ENCODE assay signal across 25 cellular contexts in the genomic region with DNA sequence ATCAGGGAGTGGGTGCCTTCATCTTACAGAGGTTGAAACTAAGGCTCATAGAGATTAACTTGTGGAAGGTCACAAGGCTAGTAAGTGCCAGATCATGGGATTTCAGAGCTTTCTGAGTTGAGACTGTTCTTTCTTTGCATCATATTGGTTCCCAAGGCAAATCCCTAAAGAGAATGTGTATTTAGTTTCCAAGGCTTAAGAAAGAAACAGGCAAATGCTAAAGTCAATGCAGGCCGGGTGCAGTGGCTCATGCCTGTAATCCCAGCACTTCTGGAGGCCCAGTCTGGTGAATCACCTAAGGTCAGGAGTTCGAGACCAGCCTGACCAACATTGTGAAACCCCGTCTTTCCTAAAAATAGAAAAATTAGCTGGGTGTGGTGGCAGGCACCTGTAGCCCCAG. TPM values are rescaled to one million over a fixed set of nuclear protein-coding genes. Genes with fewer than 3 reads are reported as not detected.
DNase-seq lines count a peak whose midpoint lies in the region; ATAC-seq and TF ChIP-seq lines count a peak whose summit lies in the region.
"Had no signal": no experiment of that assay in that cellular context is flagged by ENCODE, and none has a peak within 500 bp of the region (broad histone marks: within the 10 kb centered on the region; RNA-seq: fewer than 3 reads in every experiment).

No MANE protein-coding gene starts in this region.

- H3K14ac ChIP-seq in IMR-90 (replicated peaks; ENCODE audit: low read depth, low read length) (no peak overlapping the region; the same call in 1 of the 2 replicates), mesenchymal stem cell (ENCODE audit: low read length in 2 of 2) (no peak overlapping the region)

- no peak overlapping the region for H2BK120ac ChIP-seq in IMR-90 (ENCODE audit: low read depth, low read length)
- no peak overlapping the region for H2BK120ac ChIP-seq in mesenchymal stem cell (ENCODE audit: low read depth, low read length)

- no peak for TF ChIP-seq RAD21 in IMR-90 (IDR thresholded peaks at IDR 0.05; ENCODE audit: low read length)

- BruUV-seq in IMR-90 (replicated peaks; lab: Mats Ljungman, UMichigan): no TSS peak

- peaks cover 27% of the 10 kb centered on the region for H3K36me3 Mint-ChIP-seq in WTC11
- H3K36me3 Mint-ChIP-seq: T-cell had no signal

- H3K4me2 ChIP-seq in IMR-90 (ENCODE audit: low read depth, low read length) (no peak overlapping the region), mesenchymal stem cell (ENCODE audit: low read length, poor library complexity, severe bottlenecking) (no peak overlapping the region)

- CTCF ChIA-PET in IMR-90 (lab: Yijun Ruan, JAX): no interaction called here
- CTCF ChIA-PET in WTC11 (lab: Charles Lee): no interaction called here

- H3K18ac ChIP-seq in IMR-90 (ENCODE audit: low read depth, low read length) (no peak overlapping the region), mesenchymal stem cell (ENCODE audit: low read depth in 1 of 2, low read length in 2 of 2) (no peak overlapping the region)

- DNase-seq in EL (peak; percentile 35), IMR-90 (peak; percentile 38), WTC11 (ENCODE audit: low spot score) (no peak), mesenchymal stem cell (peak; percentile 75), ureter (ENCODE audit: low spot score) (no peak)
- DNase-seq: activated effector memory CD4-positive, alpha-beta T cell treated with anti-CD3 and anti-CD28 coated beads, Interleukin-2, amount 50 U/mL, for 16 hours; activated naive CD8-positive, alpha-beta T cell treated with anti-CD3 and anti-CD28 coated beads, Interleukin-2, amount 10 ng/mL, durations not matched to agents 7 days and 5 days; DMS79 treated with DMSO at 0.1 percent for 48 hours; Karpas-422; left lung; naive thymus-derived CD4-positive, alpha-beta T cell; NCI-H1092 treated with DMSO at 0.1 percent for 48 hours; NCI-H2029 treated with DMSO at 0.1 percent for 48 hours; NCI-H446 treated with DMSO at 0.1 percent for 48 hours; occipital lobe; SHP77 treated with DMSO at 0.1 percent for 48 hours; spleen; stimulated activated CD4-positive, alpha-beta T cell treated with anti-CD3 and anti-CD28 coated beads, Interleukin-2, amount 100 ng/mL, for 48 hours; T-cell; uterus had no signal

- H2AK5ac ChIP-seq in IMR-90 (ENCODE audit: low read depth, low read length) (no peak overlapping the region), mesenchymal stem cell (ENCODE audit: low read length, severe bottlenecking) (no peak overlapping the region)

- ATAC-seq in IMR-90 (ENCODE audit: low read depth) (no peak), WTC11 (no peak), GM19328 (IDR thresholded peaks at IDR 0.05; ENCODE audit: unreplicated experiment) (no peak), GM21619 (IDR thresholded peaks at IDR 0.05; ENCODE audit: unreplicated experiment) (no peak), GM21381 (IDR thresholded peaks at IDR 0.05; ENCODE audit: unreplicated experiment) (no peak)
- ATAC-seq: left lung; naive thymus-derived CD4-positive, alpha-beta T cell; stimulated activated effector memory CD8-positive, alpha-beta T cell treated with anti-CD3 and anti-CD28 coated beads, Interleukin-12 subunit alpha, Interleukin-12 subunit beta, amount 100 ng/mL, for 72 hours; T-cell had no signal

- H3K27ac ChIP-seq in IMR-90 (ENCODE audit: insufficient read depth, low read length): no peak overlapping the region
- H3K27ac ChIP-seq in mesenchymal stem cell (ENCODE audit: low read length, poor library complexity, severe bottlenecking): no peak overlapping the region
- H3K27ac ChIP-seq: epithelial cell of prostate, left lung, spleen, uterus had no signal

- 0 out of 2 replicates have a peak, but pooled peaks cover 3% of the 10 kb centered on the region for H3K9me1 ChIP-seq in IMR-90 (ENCODE audit: insufficient read depth, low read length)

- no peaks in the 10 kb centered on the region for H4K20me1 ChIP-seq in IMR-90 (ENCODE audit: insufficient read depth, low read length)

- H3K9ac ChIP-seq in IMR-90 (ENCODE audit: low read depth, low read length) (no peak overlapping the region), mesenchymal stem cell (ENCODE audit: low read length) (no peak overlapping the region)

- H2BK15ac ChIP-seq in IMR-90 (ENCODE audit: low read depth, low read length): no peak overlapping the region
- no peak overlapping the region for H2BK15ac ChIP-seq in mesenchymal stem cell (ENCODE audit: low read depth, poor library complexity, severe bottlenecking)

- no peaks in the 10 kb centered on the region for H3K9me3 Mint-ChIP-seq in WTC11
- H3K9me3 Mint-ChIP-seq: activated naive CD8-positive, alpha-beta T cell treated with anti-CD3 and anti-CD28 coated beads, Interleukin-2, amount 10 ng/mL, durations not matched to agents 7 days and 5 days; naive thymus-derived CD4-positive, alpha-beta T cell; stimulated activated effector memory CD8-positive, alpha-beta T cell treated with anti-CD3 and anti-CD28 coated beads, Interleukin-12 subunit alpha, Interleukin-12 subunit beta, amount 100 ng/mL, for 72 hours; T-cell had no signal

- H3K27ac Mint-ChIP-seq in WTC11: peak overlapping the region; percentile 78; the same call in 1 of the 2 replicates
- H3K27ac Mint-ChIP-seq: activated naive CD8-positive, alpha-beta T cell treated with anti-CD3 and anti-CD28 coated beads, Interleukin-2, amount 10 ng/mL, durations not matched to agents 7 days and 5 days; naive thymus-derived CD4-positive, alpha-beta T cell; stimulated activated effector memory CD8-positive, alpha-beta T cell treated with anti-CD3 and anti-CD28 coated beads, Interleukin-12 subunit alpha, Interleukin-12 subunit beta, amount 100 ng/mL, for 72 hours; T-cell had no signal

- H3K23ac ChIP-seq in IMR-90 (ENCODE audit: low read depth, low read length): no peak overlapping the region
- no peak overlapping the region for H3K23ac ChIP-seq in mesenchymal stem cell (ENCODE audit: low read length in 2 of 2)

- H3K4me3 ChIP-seq in IMR-90 (ENCODE audit: insufficient read depth, low read depth, low read length) (no peak overlapping the region), mesenchymal stem cell (ENCODE audit: insufficient read depth in 1 of 2, low read depth in 1 of 2, low read length in 2 of 2) (no peak overlapping the region)
- H3K4me3 ChIP-seq: left lung, spleen, uterus had no signal

- H3K4me1 ChIP-seq in IMR-90 (ENCODE audit: control insufficient read depth, insufficient read depth, low read length): peaks cover 3% of the 10 kb centered on the region
- H3K4me1 ChIP-seq in mesenchymal stem cell (ENCODE audit: control insufficient read depth, insufficient read depth, low read depth, low read length): no peaks in the 10 kb centered on the region

- H3K27me3 ChIP-seq in IMR-90 (ENCODE audit: control insufficient read depth, insufficient read depth, low read length): no peaks in the 10 kb centered on the region
- H3K27me3 ChIP-seq in mesenchymal stem cell (ENCODE audit: control insufficient read depth in 1 of 2, insufficient read depth in 1 of 2, low read length in 2 of 2): no peaks in the 10 kb centered on the region
- H3K27me3 ChIP-seq: left lung, spleen, uterus had no signal

- WGBS in IMR-90 (ENCODE audit: extremely low coverage in 2 of 2, insufficient read length in 1 of 2), 2 experiments: no CpG with 5 or more reads among the region's 3 CpGs
- WGBS in mesenchymal stem cell: 90% methylated on average over 3 of the region's 3 CpGs

- H3K79me1 ChIP-seq in IMR-90 (ENCODE audit: low read depth in 1 of 2, low read length in 2 of 2) (peaks cover 12 to 22% of the 10 kb centered on the region in 2 experiments), mesenchymal stem cell (replicated peaks; ENCODE audit: low read length, poor library complexity, severe bottlenecking) (peaks cover 4% of the 10 kb centered on the region)

- no peak overlapping the region for H3K56ac ChIP-seq in IMR-90 (ENCODE audit: extremely low read depth, insufficient read depth, low read length)

- peak overlapping the region; percentile 27; the same call in 1 of the 2 replicates for H3K4ac ChIP-seq in IMR-90 (ENCODE audit: low read depth, low read length)
- H3K4ac ChIP-seq in mesenchymal stem cell (ENCODE audit: low read depth in 1 of 2, low read length in 2 of 2): no peak overlapping the region

- H2BK5ac ChIP-seq in IMR-90 (ENCODE audit: low read depth, low read length, poor library complexity, severe bottlenecking) (no peak overlapping the region), mesenchymal stem cell (ENCODE audit: low read depth, low read length, poor library complexity, severe bottlenecking) (no peak overlapping the region)

- H4K5ac ChIP-seq in IMR-90 (ENCODE audit: low read depth, low read length): no peak overlapping the region

- intact Hi-C loops in IMR-90 (cut with micrococcal nuclease): no loop called here

- no peak overlapping the region for H2AK9ac ChIP-seq in IMR-90 (replicated peaks; ENCODE audit: low read depth, low read length, poor library complexity)

- no peak for TF ChIP-seq POLR2A in IMR-90 (IDR thresholded peaks at IDR 0.05; ENCODE audit: low read depth, low read length)

- H2BK20ac ChIP-seq in IMR-90 (ENCODE audit: low read depth, low read length): no peak overlapping the region; the same call in 1 of the 2 replicates

- TF ChIP-seq CTCF in IMR-90 (conservative IDR thresholded peaks at IDR 0.05; ENCODE audit: low read depth, low read length) (no peak), WTC11 (IDR thresholded peaks at IDR 0.05) (no peak)

- H2BK12ac ChIP-seq in mesenchymal stem cell (ENCODE audit: low read length in 2 of 2): no peak overlapping the region

- no peaks in the 10 kb centered on the region for H3K27me3 Mint-ChIP-seq in WTC11 (ENCODE audit: low read depth)
- H3K27me3 Mint-ChIP-seq: activated naive CD8-positive, alpha-beta T cell treated with anti-CD3 and anti-CD28 coated beads, Interleukin-2, amount 10 ng/mL, durations not matched to agents 7 days and 5 days; naive thymus-derived CD4-positive, alpha-beta T cell; T-cell had no signal

- no peak overlapping the region for H2AFZ ChIP-seq in IMR-90 (replicated peaks; ENCODE audit: low read length, poor library complexity)
- no peak overlapping the region for H2AFZ ChIP-seq in mesenchymal stem cell (ENCODE audit: low read depth, low read length)

- POLR2A ChIA-PET in IMR-90 (lab: Charles Lee; ENCODE audit: unreplicated experiment): no interaction called here
- POLR2A ChIA-PET in WTC11 (lab: Charles Lee): interaction anchor here (0.6 to 0.7 kb wide), 2 partner anchors 20 to 159 kb away, joined by 3 to 4 read pairs; a partner anchor contains a TSS

- H3K4me3 Mint-ChIP-seq in WTC11: no peak overlapping the region
- H3K4me3 Mint-ChIP-seq: activated naive CD8-positive, alpha-beta T cell treated with anti-CD3 and anti-CD28 coated beads, Interleukin-2, amount 10 ng/mL, durations not matched to agents 7 days and 5 days; naive thymus-derived CD4-positive, alpha-beta T cell; stimulated activated effector memory CD8-positive, alpha-beta T cell treated with anti-CD3 and anti-CD28 coated beads, Interleukin-12 subunit alpha, Interleukin-12 subunit beta, amount 100 ng/mL, for 72 hours; T-cell had no signal

- dilution Hi-C loops in IMR-90 (cut with HindIII; ENCODE audit: low sequenced_read_pairs, unreplicated experiment): no loop called here

- H3K9me3 ChIP-seq in IMR-90 (ENCODE audit: control insufficient read depth, insufficient read depth, low read length) (no peaks in the 10 kb centered on the region), mesenchymal stem cell (ENCODE audit: control insufficient read depth, low read length) (no peaks in the 10 kb centered on the region)
- H3K9me3 ChIP-seq: left lung, spleen, uterus had no signal

- H3K36me3 ChIP-seq in IMR-90 (ENCODE audit: control insufficient read depth, insufficient read depth, low read length) (no peaks in the 10 kb centered on the region), mesenchymal stem cell (ENCODE audit: control insufficient read depth in 1 of 2, insufficient read depth in 2 of 2, low read depth in 1 of 2, low read length in 2 of 2) (no peaks in the 10 kb centered on the region)
- H3K36me3 ChIP-seq: uterus had no signal

- in situ Hi-C loops in IMR-90 (cut with MboI; ENCODE audit: low sequenced_read_pairs): no loop called here

- 0 out of 2 replicates have a peak, but pooled peaks cover under 1% of the 10 kb centered on the region for H3K4me1 Mint-ChIP-seq in WTC11
- H3K4me1 Mint-ChIP-seq: stimulated activated effector memory CD8-positive, alpha-beta T cell treated with anti-CD3 and anti-CD28 coated beads, Interleukin-12 subunit alpha, Interleukin-12 subunit beta, amount 100 ng/mL, for 72 hours had no signal

- H4K8ac ChIP-seq in IMR-90 (ENCODE audit: low read depth in 2 of 2, low read length in 2 of 2) (no peak overlapping the region), mesenchymal stem cell (ENCODE audit: low read length) (no peak overlapping the region)

- H4K91ac ChIP-seq in IMR-90 (ENCODE audit: insufficient read depth, low read depth, low read length): no peak overlapping the region
- no peak overlapping the region for H4K91ac ChIP-seq in mesenchymal stem cell (ENCODE audit: low read length)

RNA-seq across cellular contexts. Expression of a gene that starts 19.8 kb away (rescaled TPM):
- total RNA-seq in IMR-90 (2012; rRNA removed) (28.1 and 37.5 TPM in 2 replicates), WTC11 (2021) (92.8 to 98.9 TPM (median 94.8 TPM) in 3 replicates), ureter (2.4 TPM)
- 17.1 and 21.9 TPM in 2 replicates for polyA plus RNA-seq in IMR-90 (2012; rRNA removed)
- polyA plus RNA-seq in IMR-90 (2012; cell fraction: cytosol; rRNA removed): 1.5 and 2.3 TPM in 2 replicates
- 1.8 and 14.0 TPM in 2 replicates for polyA plus RNA-seq in IMR-90 (2012; cell fraction: nucleus; rRNA removed; ENCODE audit: low replicate concordance)
- polyA plus RNA-seq in mesenchymal stem cell (2013, experiment 1 of 2): 12.3 TPM
- polyA plus RNA-seq in mesenchymal stem cell (2013, experiment 2 of 2): 13.6 TPM

Comparison
In these comparisons a context has a peak if more than half of its experiments do, and no peak if none do; other contexts are left out.
1. DNase-seq: peak in EL (single experiment), IMR-90 (single experiment) and mesenchymal stem cell (single experiment); none in WTC11 (single experiment) and ureter (single experiment).